Comparison of ENCODE assay signal across 1 cellular context in genomic region chr7:66682350-66683093, GRCh38.
TF ChIP-seq lines count a peak whose summit lies in the region.

No MANE protein-coding gene starts in this region.

TF ChIP-seq in HEK293, 187 proteins besides CTCF, POLR2A, EP300 and RAD21 (continued from another document):
- no peak for TF ChIP-seq ZNF121 (tag by site-specific recombination; IDR thresholded peaks at IDR 0.05)
- TF ChIP-seq ZSCAN4 (tag by site-specific recombination; IDR thresholded peaks at IDR 0.05) = no peak
- TF ChIP-seq ZNF645 (tag by site-specific recombination; IDR thresholded peaks at IDR 0.05) = no peak
- TF ChIP-seq KLF9 (tag by site-specific recombination; IDR thresholded peaks at IDR 0.05; ENCODE audit: low read depth) = 0 out of 2 replicates have a peak, but pooled peaks have one; percentile 9
- TF ChIP-seq ZNF398 (tag by site-specific recombination; IDR thresholded peaks at IDR 0.05) = peak; percentile 32; the same call in 1 of the 2 replicates
- TF ChIP-seq EGR2 (tag by site-specific recombination; IDR thresholded peaks at IDR 0.05; ENCODE audit: low read depth) = 0 out of 2 replicates have a peak, but pooled peaks have one; percentile 12
- 0 out of 2 replicates have a peak, but pooled peaks have one; percentile 6 for TF ChIP-seq ZSCAN5A (tag by site-specific recombination; IDR thresholded peaks at IDR 0.05)
- TF ChIP-seq ZNF423 (tag by site-specific recombination; IDR thresholded peaks at IDR 0.05) = no peak
- TF ChIP-seq ZBTB20 (tag by site-specific recombination; IDR thresholded peaks at IDR 0.05) = 0 out of 2 replicates have a peak, but pooled peaks have one; percentile 9
- peak; percentile 79; the same call in 1 of the 2 replicates for TF ChIP-seq ZNF777 (tag by site-specific recombination; IDR thresholded peaks at IDR 0.05; ENCODE audit: borderline replicate concordance)
- no peak for TF ChIP-seq ZNF426 (tag by site-specific recombination; IDR thresholded peaks at IDR 0.05)
TF ChIP-seq in HEK293: peak in this region for 12.
